In genomic region chr2:211665299-211665698, GRCh38 we compare ENCODE assay signal across 26 cellular contexts.
"Had no signal": no experiment of that assay in that cellular context is flagged by ENCODE, and none has a peak within 500 bp of the region (broad histone marks: within the 10 kb centered on the region; RNA-seq: fewer than 3 reads in every experiment).

No MANE protein-coding gene starts in this region.

- DNase-seq: activated CD4-positive, alpha-beta memory T cell treated with anti-CD3 and anti-CD28 coated beads, Interleukin-2, amount 10 ng/mL, durations not matched to agents 7 days and 5 days; activated CD4-positive, alpha-beta T cell treated with anti-CD3 and anti-CD28 coated beads for 1 hour; activated CD4-positive, alpha-beta T cell treated with anti-CD3 and anti-CD28 coated beads for 4 hours; activated CD4-positive, alpha-beta T cell treated with anti-CD3 and anti-CD28 coated beads, Interleukin-2, amount 10 ng/mL, durations not matched to agents 7 days and 5 days; activated CD4-positive, alpha-beta T cell treated with anti-CD3 and anti-CD28 coated beads, Interleukin-2, amount 50 U/mL, for 4 hours; activated CD8-positive, alpha-beta memory T cell treated with anti-CD3 and anti-CD28 coated beads, Interleukin-2, amount 50 U/mL, for 48 hours; activated gamma-delta T cell; activated naive CD4-positive, alpha-beta T cell treated with anti-CD3 and anti-CD28 coated beads, Interleukin-2, amount 50 U/mL, for 16 hours; activated naive CD4-positive, alpha-beta T cell treated with Interleukin-2 at 50 U/mL for 16 hours; activated T-cell treated with anti-CD3 and anti-CD28 coated beads for 4 hours; activated T-cell treated with anti-CD3 and anti-CD28 coated beads, Interleukin-2, amount 50 U/mL, for 24 hours; activated T-cell treated with anti-CD3 and anti-CD28 coated beads, Interleukin-2, amount 50 U/mL, for 72 hours; amniotic stem cell; anterior cingulate cortex; caudate nucleus; cerebellar nuclear complex; colonic mucosa; effector CD8-positive, alpha-beta T cell; esophagus squamous epithelium; foreskin melanocyte; heart right ventricle; T-helper 2 cell had no signal

- H3K36me3 Mint-ChIP-seq: activated naive CD8-positive, alpha-beta T cell had no signal

- H2AFZ ChIP-seq: hepatocyte had no signal

- H3K27me3 ChIP-seq: colonic mucosa, esophagus squamous epithelium, gastroesophageal sphincter, heart right ventricle, hepatocyte had no signal

- H3K4me3 Mint-ChIP-seq: activated CD4-positive, alpha-beta memory T cell treated with anti-CD3 and anti-CD28 coated beads, Interleukin-2, amount 10 ng/mL, durations not matched to agents 7 days and 5 days; activated CD4-positive, alpha-beta T cell treated with anti-CD3 and anti-CD28 coated beads, Interleukin-2, amount 10 ng/mL, durations not matched to agents 7 days and 5 days; activated naive CD8-positive, alpha-beta T cell; activated T-cell treated with anti-CD3 and anti-CD28 coated beads, Interleukin-2, amount 50 U/mL, for 24 hours; activated T-cell treated with anti-CD3 and anti-CD28 coated beads, Interleukin-2, amount 50 U/mL, for 72 hours had no signal

- H3K27me3 Mint-ChIP-seq: activated CD4-positive, alpha-beta memory T cell treated with anti-CD3 and anti-CD28 coated beads, Interleukin-2, amount 10 ng/mL, durations not matched to agents 7 days and 5 days; activated CD4-positive, alpha-beta T cell treated with anti-CD3 and anti-CD28 coated beads, Interleukin-2, amount 10 ng/mL, durations not matched to agents 7 days and 5 days; activated naive CD8-positive, alpha-beta T cell; activated T-cell treated with anti-CD3 and anti-CD28 coated beads, Interleukin-2, amount 50 U/mL, for 24 hours had no signal

- H3K4me3 ChIP-seq: colonic mucosa, esophagus squamous epithelium, gastroesophageal sphincter, heart right ventricle, hepatocyte had no signal

- H3K9me3 Mint-ChIP-seq: activated CD4-positive, alpha-beta memory T cell treated with anti-CD3 and anti-CD28 coated beads, Interleukin-2, amount 10 ng/mL, durations not matched to agents 7 days and 5 days; activated CD4-positive, alpha-beta T cell treated with anti-CD3 and anti-CD28 coated beads, Interleukin-2, amount 10 ng/mL, durations not matched to agents 7 days and 5 days had no signal

- H3K27ac ChIP-seq: colonic mucosa, epithelial cell of prostate, esophagus squamous epithelium, gastroesophageal sphincter, heart right ventricle, hepatocyte had no signal

- ATAC-seq: activated T-cell treated with anti-CD3 and anti-CD28 coated beads, Interleukin-2, amount 50 U/mL, for 72 hours; gastroesophageal sphincter; heart right ventricle had no signal

- H3K27ac Mint-ChIP-seq: activated CD4-positive, alpha-beta memory T cell treated with anti-CD3 and anti-CD28 coated beads, Interleukin-2, amount 10 ng/mL, durations not matched to agents 7 days and 5 days; activated CD4-positive, alpha-beta T cell treated with anti-CD3 and anti-CD28 coated beads, Interleukin-2, amount 10 ng/mL, durations not matched to agents 7 days and 5 days; activated naive CD8-positive, alpha-beta T cell; activated T-cell treated with anti-CD3 and anti-CD28 coated beads, Interleukin-2, amount 50 U/mL, for 24 hours; activated T-cell treated with anti-CD3 and anti-CD28 coated beads, Interleukin-2, amount 50 U/mL, for 72 hours had no signal

- H3K79me2 ChIP-seq: hepatocyte had no signal

- H3K9me3 ChIP-seq: colonic mucosa, esophagus squamous epithelium, gastroesophageal sphincter, heart right ventricle had no signal

- H3K4me1 ChIP-seq: colonic mucosa, esophagus squamous epithelium, gastroesophageal sphincter, heart right ventricle had no signal

- H3K4me1 Mint-ChIP-seq: activated CD4-positive, alpha-beta memory T cell treated with anti-CD3 and anti-CD28 coated beads, Interleukin-2, amount 10 ng/mL, durations not matched to agents 7 days and 5 days; activated CD4-positive, alpha-beta T cell treated with anti-CD3 and anti-CD28 coated beads, Interleukin-2, amount 10 ng/mL, durations not matched to agents 7 days and 5 days had no signal

- H3K36me3 ChIP-seq: colonic mucosa, esophagus squamous epithelium, gastroesophageal sphincter, heart right ventricle had no signal

- H3K4me2 ChIP-seq: hepatocyte had no signal
